In the genomic region with DNA sequence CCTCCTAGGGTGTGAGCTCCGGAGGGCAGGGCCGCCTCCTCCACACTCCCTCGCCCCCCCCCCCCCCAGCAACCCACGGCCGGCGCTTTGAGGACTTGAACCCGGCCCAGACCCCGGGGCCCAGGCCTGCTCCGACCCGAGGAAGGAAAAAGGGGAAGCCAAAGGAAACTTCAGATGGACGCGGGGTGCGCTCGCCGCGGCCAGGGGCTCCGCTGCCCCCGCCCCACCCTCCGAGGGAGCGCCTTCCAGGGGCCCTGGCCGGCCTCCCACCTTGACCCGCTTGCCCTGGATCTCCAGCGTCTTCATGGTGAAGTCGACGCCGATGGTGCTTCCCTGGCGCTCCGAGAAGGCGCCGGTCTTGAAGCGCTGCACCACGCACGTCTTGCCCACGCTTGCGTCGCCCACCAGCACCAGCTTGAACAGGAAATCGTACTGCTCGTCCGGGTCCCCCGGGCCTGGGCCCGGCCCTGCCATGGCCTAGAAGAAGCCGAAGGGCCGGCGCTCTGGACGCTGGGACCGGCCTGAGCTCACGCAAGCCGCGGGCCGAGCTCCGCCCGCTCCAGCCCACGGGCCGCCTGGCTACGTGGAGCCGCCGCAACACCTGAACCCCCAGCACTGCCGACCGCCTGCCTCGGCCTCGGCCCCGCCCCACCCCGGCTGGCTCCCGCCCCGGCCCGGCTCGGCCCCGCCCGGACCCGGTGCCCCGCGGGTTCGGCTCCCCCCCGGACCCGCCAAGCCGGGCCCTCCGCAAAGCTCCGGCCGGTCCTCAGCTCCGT, we compare ENCODE assay signal across 8 cellular contexts. TPM values are rescaled to one million over a fixed set of nuclear protein-coding genes. Genes with fewer than 3 reads are reported as not detected.
DNase-seq lines count a peak whose midpoint lies in the region; ATAC-seq and TF ChIP-seq lines count a peak whose summit lies in the region.

No MANE protein-coding gene starts in this region.

- BruUV-seq in Calu3 (replicated peaks; lab: Mats Ljungman, UMichigan) = TSS peak; percentile 96
- BruUV-seq in HCT116 (replicated peaks; lab: Mats Ljungman, UMichigan) = TSS peak; percentile 69

- no peaks in the 10 kb centered on the region for H3K27me3 Mint-ChIP-seq in Calu3 (ENCODE audit: unreplicated experiment)
- no peaks in the 10 kb centered on the region for H3K27me3 Mint-ChIP-seq in stimulated activated naive CD8-positive, alpha-beta T cell treated with anti-CD3 and anti-CD28 coated beads, Interleukin-15, amount 100 ng/mL, for 72 hours

- H3K4me1 ChIP-seq in HCT116 (ENCODE audit: control insufficient read depth in 1 of 2, insufficient read depth in 2 of 2, low read length in 2 of 2) (peaks cover 16 to 36% of the 10 kb centered on the region in 2 experiments), breast epithelium (peaks cover 0 to 2% of the 10 kb centered on the region in 2 donors)

- POLR2A ChIA-PET in HCT116 (lab: Charles Lee) = interaction anchor here (0.9 to 1.4 kb wide), 6 partner anchors 39 to 195 kb away, joined by 3 to 5 read pairs (median 4); a partner anchor contains a TSS

- no peak for TF ChIP-seq POLR2A in HCT116 (IDR thresholded peaks at IDR 0.05; ENCODE audit: borderline replicate concordance, extremely low read depth, insufficient read depth, insufficient read length)
- TF ChIP-seq POLR2A in breast epithelium (IDR thresholded peaks at IDR 0.05) = no peak

- no peak for DNase-seq in Calu3
- DNase-seq in HCT116 (ENCODE audit: low read depth, low spot score) = no peak
- no peak for DNase-seq in SK-N-MC (ENCODE audit: low read depth, low spot score)
- DNase-seq in breast epithelium (ENCODE audit: low spot score in 2 of 2) = no peak
- peak in 1 of 2 donors; percentile 41 for DNase-seq in left colon
- peak in 1 of 2 donors; percentile 61 for DNase-seq in stimulated activated naive CD8-positive, alpha-beta T cell treated with anti-CD3 and anti-CD28 coated beads, Interleukin-15, amount 100 ng/mL, for 72 hours
- DNase-seq in T1000 (lab: John Stamatoyannopoulos, UW) = no peak

- peaks cover 54% of the 10 kb centered on the region for H3K4me1 Mint-ChIP-seq in Calu3 (ENCODE audit: low read depth, unreplicated experiment)
- peaks cover 50% of the 10 kb centered on the region for H3K4me1 Mint-ChIP-seq in stimulated activated naive CD8-positive, alpha-beta T cell treated with anti-CD3 and anti-CD28 coated beads, Interleukin-15, amount 100 ng/mL, for 72 hours

- CTCF ChIA-PET in Calu3 (lab: Charles Lee) = interaction anchor here (0.6 to 4.0 kb wide), 12 partner anchors 15 to 243 kb away, joined by 3 to 30 read pairs (median 6); no protein-coding TSS in a partner anchor
- CTCF ChIA-PET in HCT116 (lab: Charles Lee) = interaction anchor here (0.9 to 3.7 kb wide), 6 partner anchors 40 to 151 kb away, joined by 3 to 16 read pairs (median 6); no protein-coding TSS in a partner anchor

- peak overlapping the region; percentile 69 to 76 for H3K4me3 ChIP-seq in HCT116 (replicated peaks in 1 of 2; ENCODE audit: low read depth in 1 of 2, low read length in 2 of 2)
- H3K4me3 ChIP-seq in SK-N-MC = peak overlapping the region; percentile 90
- peak overlapping the region; percentile 81 to 94 (median 82) for H3K4me3 ChIP-seq in breast epithelium

- H3K9me3 ChIP-seq in HCT116 (ENCODE audit: control insufficient read depth in 1 of 2, insufficient read depth in 1 of 2, low read depth in 1 of 2, low read length in 2 of 2) (no peaks in the 10 kb centered on the region), SK-N-MC (ENCODE audit: low read depth, low read length) (no peaks in the 10 kb centered on the region), breast epithelium (no peaks in the 10 kb centered on the region)

- H3K9me2 ChIP-seq in HCT116 (ENCODE audit: insufficient read depth) = no peaks in the 10 kb centered on the region

- no peak for TF ChIP-seq CTCF in Calu3 (IDR thresholded peaks at IDR 0.05; ENCODE audit: unreplicated experiment)
- no peak for TF ChIP-seq CTCF in HCT116 (IDR thresholded peaks at IDR 0.05 in 2 of 3, conservative IDR thresholded peaks at IDR 0.05 in 1 of 3; ENCODE audit: borderline replicate concordance in 1 of 3, insufficient read depth in 1 of 3, low read depth in 2 of 3, low read length in 2 of 3)
- TF ChIP-seq CTCF in breast epithelium (IDR thresholded peaks at IDR 0.05) = peak in 1 of 3 donors; percentile 8

- H3K36me3 Mint-ChIP-seq in Calu3 (ENCODE audit: insufficient read depth, unreplicated experiment) = peaks cover 38% of the 10 kb centered on the region

- H3K27ac ChIP-seq in HCT116 (ENCODE audit: low read depth, low read length) = peak overlapping the region; percentile 70
- 0 out of 2 replicates have a peak overlapping the region, but pooled peaks have one; percentile 90 for H3K27ac ChIP-seq in SK-N-MC
- H3K27ac ChIP-seq in breast epithelium = peak overlapping the region; percentile 94 to 97

- intact Hi-C loops in Calu3 (cut with micrococcal nuclease; ENCODE audit: unreplicated experiment) (loop anchor here (5.0 kb wide), 1 partner anchor 69 kb away; no protein-coding TSS in a partner anchor), HCT116 (cut with micrococcal nuclease) (no loop called here), breast epithelium (cut with DNase I; ENCODE audit: low total_unique reads) (no loop called here), left colon (cut with DNase I, micrococcal nuclease) (no loop called here)

- ATAC-seq in HCT116 (peak; percentile 5), left colon (peak; percentile 56), GM21723 (IDR thresholded peaks at IDR 0.05; ENCODE audit: unreplicated experiment) (no peak)
- ATAC-seq in stimulated activated naive CD8-positive, alpha-beta T cell treated with anti-CD3 and anti-CD28 coated beads, Interleukin-15, amount 100 ng/mL, for 72 hours = peak; percentile 21

- RAD21 ChIA-PET in HCT116 (lab: Charles Lee; ENCODE audit: low non-redundant PET in 1 of 2, low total read pairs in 2 of 2, uncharacterized antibody in 2 of 2, unreplicated experiment in 2 of 2) = interaction anchor here in 1 of 2 experiments (0.6 kb wide), 1 partner anchor 124 kb away, joined by 3 read pairs; no protein-coding TSS in a partner anchor

- H3K4me3 Mint-ChIP-seq in Calu3 (ENCODE audit: low read depth, unreplicated experiment) = peak overlapping the region; percentile 69
- H3K4me3 Mint-ChIP-seq in stimulated activated naive CD8-positive, alpha-beta T cell treated with anti-CD3 and anti-CD28 coated beads, Interleukin-15, amount 100 ng/mL, for 72 hours = peak overlapping the region; percentile 82 to 87

- H3K27ac Mint-ChIP-seq in Calu3 (ENCODE audit: unreplicated experiment) = peak overlapping the region; percentile 51
- peak overlapping the region; percentile 98 to 99 for H3K27ac Mint-ChIP-seq in stimulated activated naive CD8-positive, alpha-beta T cell treated with anti-CD3 and anti-CD28 coated beads, Interleukin-15, amount 100 ng/mL, for 72 hours

- no peaks in the 10 kb centered on the region for H3K9me3 Mint-ChIP-seq in Calu3 (ENCODE audit: low read depth, unreplicated experiment)
- no peaks in the 10 kb centered on the region for H3K9me3 Mint-ChIP-seq in stimulated activated naive CD8-positive, alpha-beta T cell treated with anti-CD3 and anti-CD28 coated beads, Interleukin-15, amount 100 ng/mL, for 72 hours

- no peak overlapping the region for H2AFZ ChIP-seq in HCT116 (ENCODE audit: low read depth, low read length, poor library complexity, severe bottlenecking)

- peak overlapping the region; percentile 91 for H3K4me2 ChIP-seq in HCT116 (ENCODE audit: low read length)

- H3K9ac ChIP-seq in HCT116 (ENCODE audit: low read length) = peak overlapping the region; percentile 78
- peak overlapping the region; percentile 75 for H3K9ac ChIP-seq in SK-N-MC (ENCODE audit: insufficient read length)

- no peak for TF ChIP-seq RAD21 in HCT116 (IDR thresholded peaks at IDR 0.05; ENCODE audit: low read depth)

- H3K79me2 ChIP-seq in HCT116 (ENCODE audit: insufficient read depth, low read length) = peaks cover 5% of the 10 kb centered on the region; the same call in 1 of the 2 replicates

- H3K36me3 ChIP-seq in HCT116 (ENCODE audit: control insufficient read depth in 1 of 2, insufficient read depth in 2 of 2, low read length in 2 of 2) (no peaks in the 10 kb centered on the region; a peak in 1 of 4 replicates), SK-N-MC (ENCODE audit: insufficient read depth, low read length) (no peaks in the 10 kb centered on the region), breast epithelium (no peaks in the 10 kb centered on the region)

- no peaks in the 10 kb centered on the region for H3K27me3 ChIP-seq in HCT116 (ENCODE audit: insufficient read depth, low read length)
- no peaks in the 10 kb centered on the region for H3K27me3 ChIP-seq in breast epithelium

- no peaks in the 10 kb centered on the region for H4K20me1 ChIP-seq in HCT116 (ENCODE audit: insufficient read depth)

TF ChIP-seq in HCT116, 20 proteins besides CTCF, POLR2A, EP300 and RAD21:
- peak; percentile 66 for TF ChIP-seq POLR2AphosphoS5 (IDR thresholded peaks at IDR 0.05; ENCODE audit: low read depth, low read length)
- TF ChIP-seq ZFX (IDR thresholded peaks at IDR 0.05) = peak; percentile 72; the same call in 1 of the 2 replicates
- TF ChIP-seq SIN3A (IDR thresholded peaks at IDR 0.05; ENCODE audit: low read depth) = no peak
- TF ChIP-seq SRF (IDR thresholded peaks at IDR 0.05; ENCODE audit: low read depth) = no peak
- TF ChIP-seq ELF1 (IDR thresholded peaks at IDR 0.05; ENCODE audit: borderline replicate concordance, low read depth) = no peak

RNA-seq across cellular contexts. Expression of gene RAB43, which starts 0.4 kb away (rescaled TPM):
- total RNA-seq in Calu3 (2022) (21.2 and 27.4 TPM in 2 replicates), HCT116 (2021; ENCODE audit: unreplicated experiment) (13.5 TPM), breast epithelium (10 to 100 TPM in 2 of 3 donors, 1 to 10 TPM in 1; 5.6 to 17.0 (median 17.0) TPM), left colon (10 to 100 TPM; 28.7 to 30.4 TPM)
- 11.2 and 13.0 TPM in 2 replicates for polyA plus RNA-seq in HCT116 (2012)

RNA-seq across cellular contexts. Expression of gene ISY1, which starts 39.7 kb away (rescaled TPM):
- total RNA-seq in Calu3 (2022) (63.8 and 77.0 TPM in 2 replicates), HCT116 (2021; ENCODE audit: unreplicated experiment) (43.6 TPM), breast epithelium (10 to 100 TPM; 21.4 to 27.9 (median 21.7) TPM), left colon (10 to 100 TPM; 27.0 to 32.0 TPM)
- polyA plus RNA-seq in HCT116 (2012) = 26.3 and 27.4 TPM in 2 replicates
